In genomic region chr11:115087791-115088190, GRCh38 we compare ENCODE assay signal across 26 cellular contexts.
"Had no signal": no experiment of that assay in that cellular context is flagged by ENCODE, and none has a peak within 500 bp of the region (broad histone marks: within the 10 kb centered on the region; RNA-seq: fewer than 3 reads in every experiment).

No MANE protein-coding gene starts in this region.

- H3K27me3 ChIP-seq: ascending aorta, body of pancreas, MG63 had no signal

- H3K36me3 ChIP-seq: ascending aorta, MG63 had no signal

- H3K4me1 ChIP-seq: ascending aorta, body of pancreas had no signal

- H2AFZ ChIP-seq: PC-9 had no signal

- H3K9me3 Mint-ChIP-seq: activated CD4-positive, alpha-beta memory T cell treated with anti-CD3 and anti-CD28 coated beads for 36 hours; activated CD4-positive, alpha-beta T cell treated with anti-CD3 and anti-CD28 coated beads, Interleukin-2, amount 10 ng/mL, durations not matched to agents 24 days and 14 days; activated T-cell treated with anti-CD3 and anti-CD28 coated beads, Interleukin-2, amount 50 U/mL, for 4 hours; T-helper 1 cell treated with Interleukin-12 subunit alpha and Interleukin-12 subunit beta and Interleukin-4 antibody, amounts not matched to agents 30 μg/mL and 1 μg/mL, for 36 hours had no signal

- H3K9me3 ChIP-seq: ascending aorta, body of pancreas, MG63 had no signal

- H3K4me3 ChIP-seq: ascending aorta, body of pancreas, MG63, PC-9 had no signal

- H3K4me3 Mint-ChIP-seq: activated B cell treated with CpG ODN at 0.5 μM for 24 hours; activated CD4-positive, alpha-beta memory T cell treated with anti-CD3 and anti-CD28 coated beads for 36 hours; activated CD4-positive, alpha-beta T cell treated with anti-CD3 and anti-CD28 coated beads, Interleukin-2, amount 10 ng/mL, durations not matched to agents 24 days and 14 days; activated naive CD8-positive, alpha-beta T cell treated with anti-CD3 and anti-CD28 coated beads, Interleukin-2, amount 50 U/mL, for 24 hours; activated T-cell treated with anti-CD3 and anti-CD28 coated beads, Interleukin-2, amount 50 U/mL, for 4 hours; T-helper 1 cell treated with Interleukin-12 subunit alpha and Interleukin-12 subunit beta and Interleukin-4 antibody, amounts not matched to agents 30 μg/mL and 1 μg/mL, for 36 hours had no signal

- H3K27ac ChIP-seq: ascending aorta, body of pancreas, PC-9 had no signal

- H3K4me2 ChIP-seq: PC-9 had no signal

- H3K27me3 Mint-ChIP-seq: activated B cell treated with CpG ODN at 0.5 μM for 24 hours; activated CD4-positive, alpha-beta T cell treated with anti-CD3 and anti-CD28 coated beads, Interleukin-2, amount 10 ng/mL, durations not matched to agents 24 days and 14 days had no signal

- H3K36me3 Mint-ChIP-seq: activated CD4-positive, alpha-beta memory T cell treated with anti-CD3 and anti-CD28 coated beads for 36 hours; activated naive CD4-positive, alpha-beta T cell treated with anti-CD3 and anti-CD28 coated beads, Interleukin-2, amount 50 U/mL, for 72 hours had no signal

- DNase-seq: activated B cell treated with CpG ODN at 0.5 μM for 24 hours; activated CD4-positive, alpha-beta memory T cell treated with anti-CD3 and anti-CD28 coated beads for 36 hours; activated CD4-positive, alpha-beta T cell treated with anti-CD3 and anti-CD28 coated beads for 1 hour; activated CD4-positive, alpha-beta T cell treated with anti-CD3 and anti-CD28 coated beads, Interleukin-2, amount 10 ng/mL, durations not matched to agents 24 days and 14 days; activated CD8-positive, alpha-beta memory T cell treated with anti-CD3 and anti-CD28 coated beads for 24 hours; activated effector memory CD4-positive, alpha-beta T cell treated with anti-CD3 and anti-CD28 coated beads, Interleukin-2, amount 50 U/mL, for 16 hours; activated naive CD4-positive, alpha-beta T cell treated with Interleukin-2 at 50 U/mL for 16 hours; activated naive CD8-positive, alpha-beta T cell treated with anti-CD3 and anti-CD28 coated beads, Interleukin-2, amount 50 U/mL, for 24 hours; activated T-cell treated with anti-CD3 and anti-CD28 coated beads, Interleukin-2, amount 50 U/mL, for 4 hours; amniotic stem cell; body of pancreas; central memory CD4-positive, alpha-beta T cell; MG63; MV-4-11; NCI-H1092 treated with DMSO at 0.1 percent for 48 hours; NCI-H1417 treated with DMSO at 0.1 percent for 48 hours; NCI-H1694; NCI-H2029 treated with DMSO at 0.1 percent for 48 hours; NCI-H345; NCI-H510A; NCI-H69; PC-9; SHP77 treated with DMSO at 0.1 percent for 48 hours had no signal

- H3K27ac Mint-ChIP-seq: activated B cell treated with CpG ODN at 0.5 μM for 24 hours; activated CD4-positive, alpha-beta memory T cell treated with anti-CD3 and anti-CD28 coated beads for 36 hours; activated CD4-positive, alpha-beta T cell treated with anti-CD3 and anti-CD28 coated beads, Interleukin-2, amount 10 ng/mL, durations not matched to agents 24 days and 14 days; activated naive CD4-positive, alpha-beta T cell treated with anti-CD3 and anti-CD28 coated beads, Interleukin-2, amount 50 U/mL, for 72 hours; activated naive CD8-positive, alpha-beta T cell treated with anti-CD3 and anti-CD28 coated beads, Interleukin-2, amount 50 U/mL, for 24 hours; T-helper 1 cell treated with Interleukin-12 subunit alpha and Interleukin-12 subunit beta and Interleukin-4 antibody, amounts not matched to agents 30 μg/mL and 1 μg/mL, for 36 hours had no signal

- H3K4me1 Mint-ChIP-seq: activated B cell treated with CpG ODN at 0.5 μM for 24 hours; activated CD4-positive, alpha-beta T cell treated with anti-CD3 and anti-CD28 coated beads, Interleukin-2, amount 10 ng/mL, durations not matched to agents 24 days and 14 days; activated naive CD8-positive, alpha-beta T cell treated with anti-CD3 and anti-CD28 coated beads, Interleukin-2, amount 50 U/mL, for 24 hours had no signal

- ATAC-seq: activated naive CD4-positive, alpha-beta T cell treated with anti-CD3 and anti-CD28 coated beads, Interleukin-2, amount 50 U/mL, for 72 hours; activated naive CD8-positive, alpha-beta T cell treated with anti-CD3 and anti-CD28 coated beads, Interleukin-2, amount 50 U/mL, for 24 hours; activated T-cell treated with anti-CD3 and anti-CD28 coated beads, Interleukin-2, amount 50 U/mL, for 4 hours; body of pancreas had no signal
